ENCODE assay signal across 20 cellular contexts in the genomic region with DNA sequence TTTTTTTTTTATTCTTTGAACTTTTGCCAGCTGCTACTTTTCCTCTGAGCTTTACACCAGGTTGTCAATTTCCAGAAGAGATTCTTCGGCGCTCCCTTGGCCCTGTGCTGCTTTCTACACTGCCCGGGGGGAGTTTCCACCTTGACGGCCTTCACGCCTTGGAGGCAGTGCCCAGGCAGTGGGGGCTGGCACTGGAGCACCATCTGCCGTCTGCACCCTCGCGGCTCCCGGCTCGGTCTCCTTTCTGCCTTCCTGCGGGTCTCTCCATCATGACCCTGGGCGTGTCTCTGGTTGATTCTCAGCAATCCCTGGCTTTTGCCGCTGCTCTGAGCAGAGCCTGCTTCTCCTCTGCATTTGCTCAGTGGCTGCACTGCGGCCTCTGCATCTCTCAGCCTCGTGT. TPM values are rescaled to one million over a fixed set of nuclear protein-coding genes. Genes with fewer than 3 reads are reported as not detected.
"Had no signal": no experiment of that assay in that cellular context is flagged by ENCODE, and none has a peak within 500 bp of the region (broad histone marks: within the 10 kb centered on the region; RNA-seq: fewer than 3 reads in every experiment).

No MANE protein-coding gene starts in this region.

- H3K4me1 ChIP-seq: esophagus muscularis mucosa, lower lobe of right lung had no signal

- H3K9me3 Mint-ChIP-seq: activated naive CD4-positive, alpha-beta T cell treated with anti-CD3 and anti-CD28 coated beads for 36 hours; activated T-helper 17 cell treated with anti-CD3 and anti-CD28 coated beads, Interleukin-2, amount 50 U/mL, for 72 hours; mesothelial cell of epicardium; naive thymus-derived CD4-positive, alpha-beta T cell; stimulated activated memory B cell treated with anti-CD40 and anti-IgM and Interleukin-4, amounts not matched to agents 10 μg/mL and 1 μg/mL and 100 μg/mL, for 72 hours had no signal

- H3K4me1 Mint-ChIP-seq: activated T-helper 17 cell treated with anti-CD3 and anti-CD28 coated beads, Interleukin-2, amount 50 U/mL, for 72 hours; mesothelial cell of epicardium; stimulated activated memory B cell treated with anti-CD40 and anti-IgM and Interleukin-4, amounts not matched to agents 10 μg/mL and 1 μg/mL and 100 μg/mL, for 72 hours had no signal

- DNase-seq: activated CD4-positive, alpha-beta T cell treated with anti-CD3 and anti-CD28 coated beads for 48 hours; activated CD8-positive, alpha-beta memory T cell treated with anti-CD3 and anti-CD28 coated beads for 24 hours; activated naive CD4-positive, alpha-beta T cell treated with anti-CD3 and anti-CD28 coated beads for 36 hours; activated T-cell treated with anti-CD3 and anti-CD28 coated beads for 4 hours; glutamatergic neuron; lower lobe of right lung; naive thymus-derived CD4-positive, alpha-beta T cell; nucleus accumbens; right cardiac atrium; small intestine; transverse colon had no signal

- H3K27ac Mint-ChIP-seq: activated naive CD4-positive, alpha-beta T cell treated with anti-CD3 and anti-CD28 coated beads for 36 hours; activated T-helper 17 cell treated with anti-CD3 and anti-CD28 coated beads, Interleukin-2, amount 50 U/mL, for 72 hours; immature natural killer cell; mesothelial cell of epicardium; naive thymus-derived CD4-positive, alpha-beta T cell; stimulated activated memory B cell treated with anti-CD40 and anti-IgM and Interleukin-4, amounts not matched to agents 10 μg/mL and 1 μg/mL and 100 μg/mL, for 72 hours had no signal

- H3K9me3 ChIP-seq: esophagus muscularis mucosa, lower lobe of right lung, transverse colon had no signal

- H3K36me3 ChIP-seq: cardiac muscle cell, esophagus muscularis mucosa, lower lobe of right lung, transverse colon had no signal

- H3K36me3 Mint-ChIP-seq: immature natural killer cell; mesothelial cell of epicardium; naive thymus-derived CD4-positive, alpha-beta T cell; stimulated activated memory B cell treated with anti-CD40 and anti-IgM and Interleukin-4, amounts not matched to agents 10 μg/mL and 1 μg/mL and 100 μg/mL, for 72 hours had no signal

- H3K4me3 ChIP-seq: cardiac muscle cell, esophagus muscularis mucosa, lower lobe of right lung, transverse colon had no signal

- H3K4me3 Mint-ChIP-seq: activated naive CD4-positive, alpha-beta T cell treated with anti-CD3 and anti-CD28 coated beads for 36 hours; activated T-helper 17 cell treated with anti-CD3 and anti-CD28 coated beads, Interleukin-2, amount 50 U/mL, for 72 hours; immature natural killer cell; mesothelial cell of epicardium; stimulated activated memory B cell treated with anti-CD40 and anti-IgM and Interleukin-4, amounts not matched to agents 10 μg/mL and 1 μg/mL and 100 μg/mL, for 72 hours had no signal

- H3K27ac ChIP-seq: cardiac muscle cell, esophagus muscularis mucosa, lower lobe of right lung, transverse colon had no signal

- H3K27me3 ChIP-seq: cardiac muscle cell had no signal

- ATAC-seq: activated T-helper 17 cell treated with anti-CD3 and anti-CD28 coated beads, Interleukin-2, amount 50 U/mL, for 72 hours; naive thymus-derived CD4-positive, alpha-beta T cell; right cardiac atrium; stimulated activated memory B cell treated with anti-CD40 and anti-IgM and Interleukin-4, amounts not matched to agents 10 μg/mL and 1 μg/mL and 100 μg/mL, for 72 hours had no signal

RNA-seq across cellular contexts. Expression of a gene that starts 2.9 kb away (rescaled TPM):
- total RNA-seq: activated naive CD4-positive, alpha-beta T cell treated with anti-CD3 and anti-CD28 coated beads for 36 hours; activated T-helper 17 cell treated with anti-CD3 and anti-CD28 coated beads, Interleukin-2, amount 50 U/mL, for 72 hours; cardiac muscle cell; esophagus muscularis mucosa; fibroblast of villous mesenchyme; lower lobe of right lung; mesothelial cell of epicardium; naive thymus-derived CD4-positive, alpha-beta T cell; posterior vena cava; right cardiac atrium; subcutaneous adipose tissue; transverse colon had no signal

RNA-seq across cellular contexts. Expression of a gene that starts 26.7 kb away (rescaled TPM):
- total RNA-seq: activated naive CD4-positive, alpha-beta T cell treated with anti-CD3 and anti-CD28 coated beads for 36 hours; activated T-helper 17 cell treated with anti-CD3 and anti-CD28 coated beads, Interleukin-2, amount 50 U/mL, for 72 hours; esophagus muscularis mucosa; fibroblast of villous mesenchyme; lower lobe of right lung; mesothelial cell of epicardium; naive thymus-derived CD4-positive, alpha-beta T cell; right cardiac atrium; subcutaneous adipose tissue had no signal
